7 cellular contexts compared by ENCODE assay signal in genomic region chr17:49861150-49861884, GRCh38. TPM values are rescaled to one million over a fixed set of nuclear protein-coding genes. Genes with fewer than 3 reads are reported as not detected.
DNase-seq lines count a peak whose midpoint lies in the region; ATAC-seq, FAIRE-seq and TF ChIP-seq lines count a peak whose summit lies in the region.

No MANE protein-coding gene starts in this region.

- H3K9me3 ChIP-seq in MM.1S (replicated peaks; ENCODE audit: insufficient read depth, low read length) (no peaks in the 10 kb centered on the region), mammary epithelial cell (replicated peaks; ENCODE audit: insufficient read depth, low read length) (no peaks in the 10 kb centered on the region), HepG2 (ENCODE audit: low read length) (no peaks in the 10 kb centered on the region)

- POLR2A ChIA-PET in GM10248 (lab: Yijun Ruan, JAX) (no interaction called here), HepG2 (lab: Yijun Ruan, JAX) (interaction anchor here (0.7 to 2.5 kb wide), 3 partner anchors 26 to 136 kb away, joined by 3 to 7 read pairs (median 4); no protein-coding TSS in a partner anchor)

- in situ Hi-C loops in mammary epithelial cell (cut with MboI; ENCODE audit: low sequenced_read_pairs in 2 of 2) = loop anchor here (5.0 kb wide), 2 partner anchors 136 to 141 kb away; partner anchors contain the start of gene DLX3 (in 1 of the 2)
- in situ Hi-C loops in HepG2 (cut with HindIII; ENCODE audit: extremely low pct_ligation_motif_present, low pct_unique_long_range_greater_than_20kb) = loop anchor here (5.0 to 10.0 kb wide), 2 partner anchors 136 to 223 kb away; partner anchors contain the start of gene DLX3

- H3K4me3 ChIP-seq in MM.1S (ENCODE audit: low read length) (no peak overlapping the region), mammary epithelial cell (replicated peaks in 1 of 3; ENCODE audit: insufficient read depth in 1 of 3, low read depth in 2 of 3, low read length in 3 of 3) (no peak overlapping the region), HepG2 (replicated peaks in 1 of 3; ENCODE audit: insufficient read depth in 1 of 3, low read depth in 2 of 3, low read length in 3 of 3) (peak overlapping the region in 1 of 3 experiments; percentile 2; a peak in 1 of 6 replicates)

- no peaks in the 10 kb centered on the region for H4K20me1 ChIP-seq in MM.1S (ENCODE audit: insufficient read depth, low read length)
- no peaks in the 10 kb centered on the region for H4K20me1 ChIP-seq in mammary epithelial cell (ENCODE audit: insufficient read depth, low read length)
- no peaks in the 10 kb centered on the region for H4K20me1 ChIP-seq in HepG2 (ENCODE audit: insufficient read depth, low read length)

- FAIRE-seq in HepG2 (lab: Jason Lieb, UNC) = peak; percentile 89

- H2AFZ ChIP-seq in MM.1S (ENCODE audit: low read length) = no peak overlapping the region
- H2AFZ ChIP-seq in mammary epithelial cell (ENCODE audit: low read depth, low read length) = no peak overlapping the region
- no peak overlapping the region for H2AFZ ChIP-seq in HepG2 (ENCODE audit: low read length)

- intact Hi-C loops in mammary epithelial cell (cut with micrococcal nuclease) (loop anchor here (1.0 to 5.0 kb wide), 3 partner anchors 91 to 294 kb away; no protein-coding TSS in a partner anchor), HepG2 (cut with micrococcal nuclease; ENCODE audit: unreplicated experiment) (loop anchor here (10.0 kb wide), 1 partner anchor 223 kb away; no protein-coding TSS in a partner anchor)

- peak; percentile 81 for DNase-seq in GM10248 (ENCODE audit: extremely low spot score)
- peak; percentile 30 for DNase-seq in MM.1S
- DNase-seq in mammary epithelial cell = peak; percentile 24
- peak; percentile 64 for DNase-seq in HepG2 (ENCODE audit: low spot score)
- DNase-seq in stimulated activated CD8-positive, alpha-beta memory T cell treated with anti-CD3 and anti-CD28 coated beads, Interleukin-12 subunit alpha, Interleukin-12 subunit beta, amount 100 ng/mL, for 4 hours (ENCODE audit: low read depth) = peak; percentile 25
- no peak for DNase-seq in cerebellar nuclear complex (lab: John Stamatoyannopoulos, UW)

- WGBS in mammary epithelial cell (ENCODE audit: low coverage, missing lambda C conversion rate) = 45% methylated on average over 14 of the region's 16 CpGs
- WGBS in HepG2 (ENCODE audit: low lambda C conversion rate) = 39% methylated on average over 16 of the region's 16 CpGs

- peak; percentile 80 for TF ChIP-seq CTCF in GM10248 (IDR thresholded peaks at IDR 0.05; ENCODE audit: control extremely low read depth, extremely low read depth, low read depth, missing control alignments)
- peak; percentile 91 for TF ChIP-seq CTCF in MM.1S (IDR thresholded peaks at IDR 0.05; ENCODE audit: low read length)
- TF ChIP-seq CTCF in VCaP (conservative IDR thresholded peaks at IDR 0.05) = peak; percentile 94
- peak; percentile 73 to 91 for TF ChIP-seq CTCF in mammary epithelial cell (conservative IDR thresholded peaks at IDR 0.05 in 1 of 2, IDR thresholded peaks at IDR 0.05 in 1 of 2; ENCODE audit: extremely low read depth in 1 of 2, insufficient read depth in 1 of 2, low read depth in 1 of 2, low read length in 2 of 2)
- peak; percentile 99 for TF ChIP-seq CTCF in HepG2 (CRISPR knock-in tag; IDR thresholded peaks at IDR 0.05)

- CTCF ChIA-PET in GM10248 (lab: Yijun Ruan, JAX) = interaction anchor here (0.8 to 11.5 kb wide), 9 partner anchors 10 to 140 kb away, joined by 3 to 171 read pairs (median 5); partner anchors contain the start of gene DLX3
- CTCF ChIA-PET in mammary epithelial cell (lab: Charles Lee; ENCODE audit: low non-redundant PET) = interaction anchor here (0.6 kb wide), 1 partner anchor 137 kb away, joined by 6 read pairs; no protein-coding TSS in a partner anchor
- CTCF ChIA-PET in HepG2 (lab: Yijun Ruan, JAX; ENCODE audit: low intra/inter-chr PET ratio, low total read pairs) = interaction anchor here (0.7 to 5.0 kb wide), 9 partner anchors 9 to 226 kb away, joined by 3 to 284 read pairs (median 5); partner anchors contain the start of gene DLX3

- dilution Hi-C loops in mammary epithelial cell (cut with HindIII; ENCODE audit: low sequenced_read_pairs) = no loop called here

- peak; percentile 40 for ATAC-seq in HepG2

- 0 out of 2 replicates have a peak, but pooled peaks cover 4% of the 10 kb centered on the region for H3K4me1 ChIP-seq in MM.1S (ENCODE audit: low read length)
- no peaks in the 10 kb centered on the region for H3K4me1 ChIP-seq in mammary epithelial cell (ENCODE audit: insufficient read depth, low read length)
- peaks cover 55% of the 10 kb centered on the region for H3K4me1 ChIP-seq in HepG2 (ENCODE audit: insufficient read depth, low read length)

- H3K9ac ChIP-seq in MM.1S (ENCODE audit: low read length) = no peak overlapping the region
- no peak overlapping the region for H3K9ac ChIP-seq in mammary epithelial cell (ENCODE audit: insufficient read depth, low read length)
- no peak overlapping the region for H3K9ac ChIP-seq in HepG2 (ENCODE audit: insufficient read depth, low read depth, low read length)

- H3F3A ChIP-seq in MM.1S (ENCODE audit: insufficient read depth, low read length) = no peaks in the 10 kb centered on the region

- no peak for TF ChIP-seq POLR2A in HepG2 (IDR thresholded peaks at IDR 0.05; ENCODE audit: insufficient read depth in 1 of 2, low read depth in 2 of 2, low read length in 2 of 2)

- TF ChIP-seq EP300 in HepG2 (IDR thresholded peaks at IDR 0.05; ENCODE audit: low read depth in 2 of 2, low read length in 2 of 2) = 0 out of 4 replicates have a peak, but pooled peaks of 1 of the 2 experiments have one; percentile 27
- TF ChIP-seq EP300 in HepG2 (CRISPR knock-in tag; IDR thresholded peaks at IDR 0.05; ENCODE audit: borderline replicate concordance) = no peak

- H3K36me3 ChIP-seq in MM.1S (replicated peaks; ENCODE audit: insufficient read depth, low read length) (no peaks in the 10 kb centered on the region), mammary epithelial cell (ENCODE audit: insufficient read depth, low read length) (no peaks in the 10 kb centered on the region), HepG2 (replicated peaks in 1 of 2; ENCODE audit: control insufficient read depth in 1 of 2, insufficient read depth in 2 of 2, low read length in 2 of 2) (no peaks in the 10 kb centered on the region)

- no peaks in the 10 kb centered on the region for H3K79me2 ChIP-seq in MM.1S (ENCODE audit: low read length)
- no peaks in the 10 kb centered on the region for H3K79me2 ChIP-seq in mammary epithelial cell (ENCODE audit: insufficient read depth, low read length)
- H3K79me2 ChIP-seq in HepG2 (ENCODE audit: insufficient read depth, low read length) = no peaks in the 10 kb centered on the region

- H3K4me2 ChIP-seq in MM.1S (ENCODE audit: low read depth, low read length) (no peak overlapping the region), mammary epithelial cell (ENCODE audit: insufficient read depth, low read depth, low read length) (no peak overlapping the region), HepG2 (ENCODE audit: low read depth, low read length) (peak overlapping the region; percentile 14; the same call in 1 of the 2 replicates)

- H3K27me3 ChIP-seq in MM.1S (replicated peaks; ENCODE audit: insufficient read depth, low read length) (peaks cover 42% of the 10 kb centered on the region), mammary epithelial cell (ENCODE audit: insufficient read depth, low read length) (no peaks in the 10 kb centered on the region), HepG2 (ENCODE audit: control insufficient read depth in 1 of 2, insufficient read depth in 2 of 2, low read length in 2 of 2) (peaks cover 0 to 11% of the 10 kb centered on the region in 2 experiments; a peak in 1 of 5 replicates)

- no TSS peak for BruUV-seq in mammary epithelial cell (replicated peaks; lab: Mats Ljungman, UMichigan)
- no TSS peak for BruUV-seq in HepG2 (replicated peaks; lab: Mats Ljungman, UMichigan)

- no peak overlapping the region for H3K27ac ChIP-seq in MM.1S (ENCODE audit: low read length)
- no peak overlapping the region for H3K27ac ChIP-seq in VCaP
- no peak overlapping the region for H3K27ac ChIP-seq in mammary epithelial cell (ENCODE audit: insufficient read depth, low read depth, low read length)
- H3K27ac ChIP-seq in HepG2 (ENCODE audit: extremely low read length, insufficient read depth, low read length) = no peak overlapping the region

- peak; percentile 98 for TF ChIP-seq RAD21 in HepG2 (CRISPR knock-in tag; IDR thresholded peaks at IDR 0.05)

- H3K9me2 ChIP-seq in MM.1S (replicated peaks; ENCODE audit: insufficient read depth, low read length) = no peaks in the 10 kb centered on the region

TF ChIP-seq in HepG2, 621 proteins besides CTCF, POLR2A, EP300 and RAD21 (continues in another document):
- no peak; the same call in 1 of the 2 replicates for TF ChIP-seq ZNF230 (CRISPR knock-in tag; IDR thresholded peaks at IDR 0.05)

RNA-seq across cellular contexts. Expression of gene TAC4, which starts 13.4 kb away (rescaled TPM):
- not detected for total RNA-seq in mammary epithelial cell
- not detected for polyA plus RNA-seq in mammary epithelial cell
- polyA minus RNA-seq in mammary epithelial cell = not detected
- total RNA-seq in HepG2 (2016; rRNA removed; fragmentation: Illumina TruSeq; extraction: Trizol) = not detected in 2 replicates
- total RNA-seq in HepG2 (2016; cell fraction: cytosol; rRNA removed; fragmentation: Illumina TruSeq; extraction: Trizol; ENCODE audit: low read depth) = not detected in 2 replicates
- total RNA-seq in HepG2 (2016; cell fraction: insoluble cytoplasmic fraction; rRNA removed; fragmentation: Illumina TruSeq; extraction: Trizol) = not detected in 2 replicates
- total RNA-seq in HepG2 (2016; cell fraction: membrane; rRNA removed; fragmentation: Illumina TruSeq; extraction: Trizol) = not detected in 2 replicates
- not detected in 2 replicates for total RNA-seq in HepG2 (2016; cell fraction: nucleus; rRNA removed; fragmentation: Illumina TruSeq; extraction: Trizol)
- polyA plus RNA-seq in HepG2 (2011; rRNA removed) = not detected in 2 replicates
- not detected in 2 replicates for polyA plus RNA-seq in HepG2 (2011; cell fraction: cytosol; rRNA removed)
- not detected in 2 replicates for polyA plus RNA-seq in HepG2 (2011; cell fraction: nucleus; rRNA removed)
- polyA plus RNA-seq in HepG2 (2012) = not detected in 2 replicates
- not detected in 2 replicates for polyA plus RNA-seq in HepG2 (2016; cell fraction: cytosol; fragmentation: Illumina TruSeq; extraction: Trizol; ENCODE audit: low read depth)
- not detected in 2 replicates for polyA plus RNA-seq in HepG2 (2016; cell fraction: insoluble cytoplasmic fraction; fragmentation: Illumina TruSeq; extraction: Trizol; ENCODE audit: low read depth)
- polyA plus RNA-seq in HepG2 (2016; cell fraction: membrane; fragmentation: Illumina TruSeq; extraction: Trizol; ENCODE audit: low read depth) = not detected in 2 replicates
- polyA plus RNA-seq in HepG2 (2016; cell fraction: nucleus; fragmentation: Illumina TruSeq; extraction: Trizol; ENCODE audit: insufficient read depth, low read depth) = not detected in 2 replicates
- polyA minus RNA-seq in HepG2 (2011; rRNA and poly(A)+ RNA removed; ENCODE audit: low replicate concordance) = not detected in 2 replicates
- not detected in 2 replicates for polyA minus RNA-seq in HepG2 (2011; cell fraction: cytosol; rRNA and poly(A)+ RNA removed)
- polyA minus RNA-seq in HepG2 (2011; cell fraction: nucleus; rRNA and poly(A)+ RNA removed) = not detected in 2 replicates

Comparison
In these comparisons a context has a peak if more than half of its experiments do, and no peak if none do; other contexts are left out.
1. DNase-seq: peak in GM10248 (single experiment), MM.1S (single experiment), mammary epithelial cell (single experiment), HepG2 (single experiment) and stimulated activated CD8-positive, alpha-beta memory T cell treated with anti-CD3 and anti-CD28 coated beads, Interleukin-12 subunit alpha, Interleukin-12 subunit beta, amount 100 ng/mL, for 4 hours (single experiment); none in cerebellar nuclear complex (0 of 2).
2. Peak in every context shown above with its lines, with median percentiles within 50 percentile points of each other: CTCF ChIP-seq.